10 cellular contexts compared by ENCODE assay signal in the genomic region with DNA sequence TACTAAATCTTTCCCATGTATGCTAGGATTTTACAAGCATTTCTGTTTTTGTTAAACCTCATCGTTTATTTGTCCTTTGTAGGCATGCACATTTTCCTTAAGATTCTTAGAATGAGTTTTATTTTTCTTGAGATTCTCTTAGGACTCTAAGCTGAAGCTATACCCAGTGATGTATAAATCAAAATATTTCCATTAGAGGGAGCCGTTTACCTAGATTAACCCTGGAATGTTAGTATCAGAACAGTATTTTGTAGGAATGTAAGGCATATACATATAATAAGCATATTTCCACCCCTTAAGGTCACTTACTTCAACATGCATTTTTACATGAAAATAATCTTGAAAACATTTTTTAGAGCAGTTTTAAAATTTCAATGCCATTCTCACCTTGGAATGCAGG. TPM values are rescaled to one million over a fixed set of nuclear protein-coding genes. Genes with fewer than 3 reads are reported as not detected.
DNase-seq lines count a peak whose midpoint lies in the region; ATAC-seq and TF ChIP-seq lines count a peak whose summit lies in the region.
"Had no signal": no experiment of that assay in that cellular context is flagged by ENCODE, and none has a peak within 500 bp of the region (broad histone marks: within the 10 kb centered on the region; RNA-seq: fewer than 3 reads in every experiment).

No MANE protein-coding gene starts in this region.

- ATAC-seq in GM21528 (IDR thresholded peaks at IDR 0.05; ENCODE audit: low FRiP score, unreplicated experiment): no peak
- no peak for ATAC-seq in GM21717 (IDR thresholded peaks at IDR 0.05; ENCODE audit: unreplicated experiment)

- DNase-seq in MCF 10A (ENCODE audit: unreplicated experiment): peak; percentile 45
- DNase-seq in breast epithelium (ENCODE audit: low spot score in 2 of 2): no peak
- DNase-seq in OCI-LY7 (ENCODE audit: low spot score): peak; percentile 24
- peak; percentile 42 for DNase-seq in fibroblast of mammary gland (ENCODE audit: low read depth)
- DNase-seq in type B pancreatic cell (ENCODE audit: extremely low spot score, unreplicated experiment): no peak
- no peak for DNase-seq in tibial nerve (ENCODE audit: low spot score in 2 of 2)
- DNase-seq: activated T-cell treated with anti-CD3 and anti-CD28 coated beads, Interleukin-2, amount 50 U/mL, for 24 hours; left cardiac atrium had no signal

- H3K4me1 Mint-ChIP-seq in MCF 10A (ENCODE audit: insufficient read depth, unreplicated experiment) (no peaks in the 10 kb centered on the region), type B pancreatic cell (ENCODE audit: unreplicated experiment) (peaks cover 10% of the 10 kb centered on the region)

- no peaks in the 10 kb centered on the region for H3K9me2 ChIP-seq in OCI-LY7 (ENCODE audit: insufficient read depth, low read length)

- BruUV-seq in MCF 10A (replicated peaks; lab: Mats Ljungman, UMichigan) (no TSS peak), OCI-LY7 (replicated peaks; lab: Mats Ljungman, UMichigan) (no TSS peak)

- H3K27me3 Mint-ChIP-seq in MCF 10A (ENCODE audit: insufficient read depth, unreplicated experiment) (no peaks in the 10 kb centered on the region), type B pancreatic cell (no peaks in the 10 kb centered on the region)
- H3K27me3 Mint-ChIP-seq: activated T-cell treated with anti-CD3 and anti-CD28 coated beads, Interleukin-2, amount 50 U/mL, for 24 hours had no signal

- H4K20me1 ChIP-seq in OCI-LY7 (ENCODE audit: insufficient read depth, low read length): no peaks in the 10 kb centered on the region

- TF ChIP-seq POLR2A in breast epithelium (IDR thresholded peaks at IDR 0.05) (no peak), tibial nerve (IDR thresholded peaks at IDR 0.05) (no peak)

- H3K36me3 ChIP-seq in breast epithelium (no peaks in the 10 kb centered on the region), OCI-LY7 (ENCODE audit: insufficient read depth, low read length) (no peaks in the 10 kb centered on the region), tibial nerve (no peaks in the 10 kb centered on the region)

- H3K4me1 ChIP-seq in breast epithelium (no peaks in the 10 kb centered on the region), OCI-LY7 (ENCODE audit: insufficient read depth, low read length, poor library complexity, severe bottlenecking) (no peaks in the 10 kb centered on the region), tibial nerve (no peaks in the 10 kb centered on the region)

- H3K4me2 ChIP-seq in OCI-LY7 (ENCODE audit: low read length): no peak overlapping the region

- H3K9me3 Mint-ChIP-seq in MCF 10A (ENCODE audit: unreplicated experiment) (no peaks in the 10 kb centered on the region), type B pancreatic cell (no peaks in the 10 kb centered on the region)
- H3K9me3 Mint-ChIP-seq: activated T-cell treated with anti-CD3 and anti-CD28 coated beads, Interleukin-2, amount 50 U/mL, for 24 hours had no signal

- H3K27ac ChIP-seq in breast epithelium: no peak overlapping the region
- H3K27ac ChIP-seq in OCI-LY7 (ENCODE audit: low read depth, low read length, poor library complexity, severe bottlenecking): no peak overlapping the region
- H3K27ac ChIP-seq in tibial nerve: no peak overlapping the region

- H3K27ac Mint-ChIP-seq in MCF 10A (ENCODE audit: low read depth, unreplicated experiment): no peak overlapping the region
- H3K27ac Mint-ChIP-seq in type B pancreatic cell: no peak overlapping the region
- H3K27ac Mint-ChIP-seq: activated T-cell treated with anti-CD3 and anti-CD28 coated beads, Interleukin-2, amount 50 U/mL, for 24 hours had no signal

- H2AFZ ChIP-seq in OCI-LY7 (ENCODE audit: low read length): no peak overlapping the region

- intact Hi-C loops in MCF 10A (cut with micrococcal nuclease): loop anchor here (1.0 to 5.0 kb wide), 4 partner anchors 111 to 532 kb away; no protein-coding TSS in a partner anchor
- intact Hi-C loops in breast epithelium (cut with DNase I; ENCODE audit: low total_unique reads): no loop called here
- intact Hi-C loops in OCI-LY7 (cut with micrococcal nuclease; ENCODE audit: unreplicated experiment): no loop called here

- H3K4me3 ChIP-seq in breast epithelium: no peak overlapping the region
- no peak overlapping the region for H3K4me3 ChIP-seq in OCI-LY7 (ENCODE audit: low read depth, low read length, poor library complexity, severe bottlenecking)
- H3K4me3 ChIP-seq in fibroblast of mammary gland (ENCODE audit: control insufficient read depth, low read depth, low read length): no peak overlapping the region
- no peak overlapping the region for H3K4me3 ChIP-seq in tibial nerve

- H3K9me3 ChIP-seq in breast epithelium (no peaks in the 10 kb centered on the region), OCI-LY7 (ENCODE audit: low read length) (no peaks in the 10 kb centered on the region), tibial nerve (no peaks in the 10 kb centered on the region)

- CTCF ChIA-PET in MCF 10A (lab: Yijun Ruan, JAX) (interaction anchor here (0.6 to 0.9 kb wide), 2 partner anchors 46 to 530 kb away, joined by 3 to 4 read pairs; no protein-coding TSS in a partner anchor), OCI-LY7 (lab: Charles Lee; ENCODE audit: unreplicated experiment) (no interaction called here)

- H3K4me3 Mint-ChIP-seq in MCF 10A (ENCODE audit: unreplicated experiment) (no peak overlapping the region), type B pancreatic cell (no peak overlapping the region)
- H3K4me3 Mint-ChIP-seq: activated T-cell treated with anti-CD3 and anti-CD28 coated beads, Interleukin-2, amount 50 U/mL, for 24 hours had no signal

- no peak for TF ChIP-seq EP300 in tibial nerve (IDR thresholded peaks at IDR 0.05)

- POLR2A ChIA-PET in MCF 10A (lab: Yijun Ruan, JAX) (interaction anchor here (1.0 to 2.3 kb wide), 3 partner anchors 10 to 92 kb away, joined by 3 to 18 read pairs (median 3); partner anchors contain the start of gene FCHO2), OCI-LY7 (lab: Charles Lee) (no interaction called here)

- no peaks in the 10 kb centered on the region for H3K79me2 ChIP-seq in OCI-LY7 (ENCODE audit: insufficient read depth, low read depth, low read length)

- no peaks in the 10 kb centered on the region for H3K27me3 ChIP-seq in breast epithelium
- no peaks in the 10 kb centered on the region for H3K27me3 ChIP-seq in tibial nerve

- H3K36me3 Mint-ChIP-seq in MCF 10A (ENCODE audit: insufficient read depth, unreplicated experiment): peaks cover 37% of the 10 kb centered on the region
- H3K36me3 Mint-ChIP-seq in type B pancreatic cell: no peaks in the 10 kb centered on the region

- TF ChIP-seq CTCF in MCF 10A (IDR thresholded peaks at IDR 0.05; ENCODE audit: unreplicated experiment) (peak; percentile 38), breast epithelium (IDR thresholded peaks at IDR 0.05) (no peak), OCI-LY7 (conservative IDR thresholded peaks at IDR 0.05; ENCODE audit: low read length) (peak; percentile 76), fibroblast of mammary gland (conservative IDR thresholded peaks at IDR 0.05; ENCODE audit: control insufficient read depth, insufficient read depth, low read depth, low read length) (peak; percentile 44), type B pancreatic cell (conservative IDR thresholded peaks at IDR 0.05) (peak; percentile 60), tibial nerve (IDR thresholded peaks at IDR 0.05) (peak in 1 of 5 experiments; percentile 16)

- 10 to 13% methylated on average over 2 of the region's 2 CpGs for WGBS in tibial nerve, 2 donors

RNA-seq across cellular contexts. Expression of gene FCHO2, which starts 35.2 kb away (rescaled TPM):
- total RNA-seq in MCF 10A (2022) (16.9 and 26.3 TPM in 2 replicates), breast epithelium (10 to 100 TPM; 30.5 to 58.8 (median 46.7) TPM), OCI-LY7 (2022) (7.2 TPM in 2 replicates), type B pancreatic cell (ENCODE audit: low replicate concordance) (22.8 and 38.5 TPM in 2 replicates), tibial nerve (10 to 100 TPM; 24.9 to 37.5 (median 30.7) TPM)
- 3.4 and 7.8 TPM in 2 replicates for total RNA-seq in OCI-LY7 (2014; rRNA removed; shearing (Covaris generic))

Comparison
In these comparisons a context has a peak if more than half of its experiments do, and no peak if none do; other contexts are left out.
1. DNase-seq: peak in MCF 10A (single experiment), OCI-LY7 (single experiment) and fibroblast of mammary gland (single experiment); none in breast epithelium (0 of 2), type B pancreatic cell (single experiment) and tibial nerve (0 of 2).
2. CTCF ChIP-seq: peak in MCF 10A (single experiment), OCI-LY7 (single experiment), fibroblast of mammary gland (single experiment) and type B pancreatic cell (single experiment); none in breast epithelium (0 of 3).